Comparison of ENCODE assay signal across 1 cellular context in genomic region chr3:15804553-15805095, GRCh38.
A peak's percentile ranks its signal among the peaks of the same experiment; 100 is the strongest.
TF ChIP-seq lines count a peak whose summit lies in the region.

No MANE protein-coding gene starts in this region.

TF ChIP-seq in K562, 482 proteins besides CTCF, POLR2A, EP300 and RAD21 (continued from another document and continues in another):
- TF ChIP-seq ZBTB1 (CRISPR knock-in tag; IDR thresholded peaks at IDR 0.05; ENCODE audit: borderline replicate concordance, low read depth) = no peak; the same call in 1 of the 2 replicates
- 0 out of 4 replicates have a peak, but pooled peaks of 1 of the 2 experiments have one; percentile 58 for TF ChIP-seq BCLAF1 (IDR thresholded peaks at IDR 0.05; ENCODE audit: borderline replicate concordance in 1 of 2, control insufficient read depth in 1 of 2, low read depth in 2 of 2, low read length in 1 of 2)
- no peak for TF ChIP-seq PTBP1 (IDR thresholded peaks at IDR 0.05; ENCODE audit: low read depth, low read length)
- no peak for TF ChIP-seq POLR2AphosphoS2 (IDR thresholded peaks at IDR 0.05; ENCODE audit: low read length)
- TF ChIP-seq SRF (CRISPR knock-in tag; IDR thresholded peaks at IDR 0.05) = no peak
- TF ChIP-seq PRDM10 (IDR thresholded peaks at IDR 0.05; ENCODE audit: partially characterized antibody) = peak; percentile 96
- TF ChIP-seq ARID3A (IDR thresholded peaks at IDR 0.05; ENCODE audit: borderline replicate concordance, low read depth, low read length) = 0 out of 2 replicates have a peak, but pooled peaks have one; percentile 32
- TF ChIP-seq CEBPZ (IDR thresholded peaks at IDR 0.05; ENCODE audit: borderline replicate concordance, low read depth, low read length) = no peak
- TF ChIP-seq PURB (CRISPR knock-in tag; IDR thresholded peaks at IDR 0.05; ENCODE audit: low read depth) = no peak
- no peak for TF ChIP-seq PCBP1 (IDR thresholded peaks at IDR 0.05; ENCODE audit: low read depth, low read length, poor library complexity, severe bottlenecking)
- TF ChIP-seq FOXM1 (IDR thresholded peaks at IDR 0.05; ENCODE audit: low read depth) = peak; percentile 43; the same call in 1 of the 2 replicates
- TF ChIP-seq FOXM1 (CRISPR knock-in tag; IDR thresholded peaks at IDR 0.05; ENCODE audit: low read depth) = no peak
- no peak for TF ChIP-seq ZNF561 (CRISPR knock-in tag; conservative IDR thresholded peaks at IDR 0.05)
- TF ChIP-seq MAFK (IDR thresholded peaks at IDR 0.05; ENCODE audit: low read length) = peak; percentile 97
- TF ChIP-seq NCOA4 (IDR thresholded peaks at IDR 0.05; ENCODE audit: partially characterized antibody) = no peak
- TF ChIP-seq HMBOX1 (IDR thresholded peaks at IDR 0.05) = peak; percentile 100
- TF ChIP-seq NCOR1 (IDR thresholded peaks at IDR 0.05) = 0 out of 2 replicates have a peak, but pooled peaks have one; percentile 22
- no peak for TF ChIP-seq ZNF311 (CRISPR knock-in tag; IDR thresholded peaks at IDR 0.05)
- no peak for TF ChIP-seq TCF7L2 (IDR thresholded peaks at IDR 0.05; ENCODE audit: low read depth, low read length)
- no peak for TF ChIP-seq GABPA (tag; conservative IDR thresholded peaks at IDR 0.05; ENCODE audit: low read depth)
- peak in 1 of 2 experiments; percentile 74; a peak in 2 of 4 replicates for TF ChIP-seq FOXK2 (conservative IDR thresholded peaks at IDR 0.05 in 1 of 2, IDR thresholded peaks at IDR 0.05 in 1 of 2; ENCODE audit: low read depth in 2 of 2)
- TF ChIP-seq HDAC1 (IDR thresholded peaks at IDR 0.05) = peak in 1 of 2 experiments; percentile 18; a peak in 1 of 4 replicates
- no peak for TF ChIP-seq ZNF75A (CRISPR knock-in tag; IDR thresholded peaks at IDR 0.05)
- peak; percentile 61; the same call in 1 of the 2 replicates for TF ChIP-seq SP1 (CRISPR knock-in tag; IDR thresholded peaks at IDR 0.05)
- 0 out of 2 replicates have a peak, but pooled peaks have one; percentile 39 for TF ChIP-seq CREM (IDR thresholded peaks at IDR 0.05; ENCODE audit: low read depth)
- no peak for TF ChIP-seq ZNF324 (CRISPR knock-in tag; IDR thresholded peaks at IDR 0.05)
- TF ChIP-seq HNRNPUL1 (IDR thresholded peaks at IDR 0.05; ENCODE audit: low read length) = no peak
- no peak for TF ChIP-seq MIER1 (IDR thresholded peaks at IDR 0.05; ENCODE audit: low read depth)
- TF ChIP-seq MTA3 (IDR thresholded peaks at IDR 0.05; ENCODE audit: borderline replicate concordance) = no peak
- TF ChIP-seq BRD9 (IDR thresholded peaks at IDR 0.05; ENCODE audit: low read depth, partially characterized antibody) = peak; percentile 58
- TF ChIP-seq ZNF589 (CRISPR knock-in tag; IDR thresholded peaks at IDR 0.05; ENCODE audit: low read depth) = 0 out of 2 replicates have a peak, but pooled peaks have one; percentile 60
- peak; percentile 61 for TF ChIP-seq TAL1 (IDR thresholded peaks at IDR 0.05)
- TF ChIP-seq SOX6 (IDR thresholded peaks at IDR 0.05) = peak; percentile 66; the same call in 1 of the 2 replicates
- no peak for TF ChIP-seq RBM17 (IDR thresholded peaks at IDR 0.05; ENCODE audit: borderline replicate concordance, low read depth, low read length)
- TF ChIP-seq PHF20 (IDR thresholded peaks at IDR 0.05; ENCODE audit: partially characterized antibody) = no peak
- 0 out of 4 replicates have a peak, but pooled peaks of 1 of the 2 experiments have one; percentile 16 for TF ChIP-seq MAZ (CRISPR knock-in tag; conservative IDR thresholded peaks at IDR 0.05 in 1 of 2, IDR thresholded peaks at IDR 0.05 in 1 of 2)
- no peak for TF ChIP-seq NR2C2 (CRISPR knock-in tag; IDR thresholded peaks at IDR 0.05)
- TF ChIP-seq NR2C2 (tag; IDR thresholded peaks at IDR 0.05) = no peak
- TF ChIP-seq ZNF699 (CRISPR knock-in tag; IDR thresholded peaks at IDR 0.05; ENCODE audit: insufficient replicate concordance) = no peak
- TF ChIP-seq GATAD2A (IDR thresholded peaks at IDR 0.05) = 0 out of 2 replicates have a peak, but pooled peaks have one; percentile 48
- TF ChIP-seq SNAPC5 (CRISPR knock-in tag; IDR thresholded peaks at IDR 0.05) = no peak
- TF ChIP-seq ZNF263 (CRISPR knock-in tag; IDR thresholded peaks at IDR 0.05; ENCODE audit: borderline replicate concordance) = no peak
- TF ChIP-seq ZNF785 (CRISPR knock-in tag; IDR thresholded peaks at IDR 0.05) = no peak
- no peak for TF ChIP-seq ZNF174 (CRISPR knock-in tag; IDR thresholded peaks at IDR 0.05)
- peak; percentile 98 for TF ChIP-seq C11orf30 (IDR thresholded peaks at IDR 0.05; ENCODE audit: low read depth)
- peak; percentile 77 for TF ChIP-seq ARID1B (IDR thresholded peaks at IDR 0.05)
- TF ChIP-seq RNF219 (CRISPR knock-in tag; IDR thresholded peaks at IDR 0.05) = no peak
- no peak for TF ChIP-seq HINFP (tag; conservative IDR thresholded peaks at IDR 0.05; ENCODE audit: low read depth)
- no peak for TF ChIP-seq ZBED1 (IDR thresholded peaks at IDR 0.05)
- TF ChIP-seq TAF15 (IDR thresholded peaks at IDR 0.05; ENCODE audit: low read depth, low read length) = no peak
- peak; percentile 82 for TF ChIP-seq TCF3 (CRISPR knock-in tag; IDR thresholded peaks at IDR 0.05)
- 0 out of 2 replicates have a peak, but pooled peaks have one; percentile 18 for TF ChIP-seq GABPB1 (CRISPR knock-in tag; IDR thresholded peaks at IDR 0.05)
- TF ChIP-seq OTX1 (CRISPR knock-in tag; IDR thresholded peaks at IDR 0.05) = no peak
- 0 out of 2 replicates have a peak, but pooled peaks have one; percentile 25 for TF ChIP-seq CREB1 (IDR thresholded peaks at IDR 0.05)
- no peak for TF ChIP-seq CREB1 (CRISPR knock-in tag; IDR thresholded peaks at IDR 0.05)
